In genomic region chr20:43477193-43477592, GRCh38 we compare ENCODE assay signal across 22 cellular contexts.
"Had no signal": no experiment of that assay in that cellular context is flagged by ENCODE, and none has a peak within 500 bp of the region (broad histone marks: within the 10 kb centered on the region; RNA-seq: fewer than 3 reads in every experiment).

No MANE protein-coding gene starts in this region.

- H3K27ac ChIP-seq: esophagus muscularis mucosa, heart right ventricle, left lung, lower lobe of right lung, neural progenitor cell, parathyroid adenoma, psoas muscle, spleen, suprapubic skin, tibial artery had no signal

- DNase-seq: activated B cell treated with CpG ODN at 0.5 μM for 24 hours; activated CD4-positive, alpha-beta T cell treated with anti-CD3 and anti-CD28 coated beads, Interleukin-2, amount 50 U/mL, for 1 hour; activated CD8-positive, alpha-beta T cell treated with anti-CD3 and anti-CD28 coated beads for 36 hours; activated naive CD8-positive, alpha-beta T cell treated with anti-CD3 and anti-CD28 coated beads, Interleukin-2, amount 50 U/mL, for 24 hours; activated T-cell treated with anti-CD3 and anti-CD28 coated beads, Interleukin-2, amount 50 U/mL, for 48 hours; amygdala; caudate nucleus; foreskin melanocyte; heart right ventricle; left lung; lower lobe of right lung; mesenchymal stem cell; natural killer cell; occipital lobe; psoas muscle; spleen; stimulated activated naive CD4-positive, alpha-beta T cell; tibial artery had no signal

- H3K36me3 ChIP-seq: left lung, lower lobe of right lung, neural progenitor cell, spleen, suprapubic skin, tibial artery had no signal

- H3K9me3 ChIP-seq: esophagus muscularis mucosa, left lung, lower lobe of right lung, psoas muscle, suprapubic skin, tibial artery had no signal

- H3K9ac ChIP-seq: neural progenitor cell, parathyroid adenoma had no signal

- H3K4me2 ChIP-seq: neural progenitor cell had no signal

- H3K27me3 ChIP-seq: esophagus muscularis mucosa, heart right ventricle, left lung, spleen, suprapubic skin, tibial artery had no signal

- ATAC-seq: activated CD8-positive, alpha-beta T cell treated with anti-CD3 and anti-CD28 coated beads for 36 hours; activated naive CD8-positive, alpha-beta T cell treated with anti-CD3 and anti-CD28 coated beads, Interleukin-2, amount 50 U/mL, for 24 hours; heart right ventricle; left lung; lower lobe of right lung; natural killer cell had no signal

- H2AFZ ChIP-seq: neural progenitor cell, parathyroid adenoma had no signal

- H3K4me1 ChIP-seq: esophagus muscularis mucosa, left lung, lower lobe of right lung, neural progenitor cell, psoas muscle, spleen, suprapubic skin had no signal

- H3K79me2 ChIP-seq: parathyroid adenoma had no signal

- H3K4me3 ChIP-seq: esophagus muscularis mucosa, heart right ventricle, left lung, lower lobe of right lung, neural progenitor cell, psoas muscle, spleen, suprapubic skin, tibial artery had no signal
